In the genomic region with DNA sequence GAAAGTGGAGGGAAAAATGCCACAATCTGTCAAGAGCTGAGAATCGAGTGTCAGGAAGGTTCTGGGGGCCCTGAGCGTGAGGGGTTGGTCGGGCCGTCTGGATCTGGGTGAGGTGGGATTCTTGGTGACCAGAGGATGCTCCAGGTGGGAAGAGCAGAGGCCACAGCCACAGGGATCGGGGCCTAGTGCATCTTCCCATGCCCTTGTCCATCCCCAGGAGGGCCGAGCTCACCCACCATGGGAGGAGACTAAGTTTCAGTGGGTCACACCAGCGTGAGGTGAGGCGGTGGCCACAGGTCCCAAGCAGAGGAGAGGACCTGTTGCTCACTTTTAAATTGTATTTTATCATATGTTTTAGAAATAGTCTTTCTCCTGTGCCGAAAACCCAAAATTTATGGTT, we compare ENCODE assay signal across 16 cellular contexts.
DNase-seq lines count a peak whose midpoint lies in the region; ATAC-seq and TF ChIP-seq lines count a peak whose summit lies in the region.
"Had no signal": no experiment of that assay in that cellular context is flagged by ENCODE, and none has a peak within 500 bp of the region (broad histone marks: within the 10 kb centered on the region; RNA-seq: fewer than 3 reads in every experiment).

No MANE protein-coding gene starts in this region.

- no peaks in the 10 kb centered on the region for H3K4me1 Mint-ChIP-seq in activated CD8-positive, alpha-beta memory T cell treated with anti-CD3 and anti-CD28 coated beads, Interleukin-2, amount 10 ng/mL, durations not matched to agents 7 days and 5 days
- H3K4me1 Mint-ChIP-seq: CD14-positive monocyte; CD4-positive, alpha-beta memory T cell; H9 had no signal

- no peak overlapping the region for H3K4me3 ChIP-seq in WERI-Rb-1 (ENCODE audit: low read depth, low read length)
- H3K4me3 ChIP-seq: BLaER1 had no signal

- H3K27ac ChIP-seq in WERI-Rb-1, result no peak overlapping the region
- H3K27ac ChIP-seq: BLaER1 had no signal

- no peaks in the 10 kb centered on the region for H3K27me3 ChIP-seq in WERI-Rb-1 (ENCODE audit: insufficient read depth, low read depth, severe bottlenecking)
- H3K27me3 ChIP-seq: BLaER1 had no signal

- no peak for ATAC-seq in activated CD8-positive, alpha-beta memory T cell treated with anti-CD3 and anti-CD28 coated beads, Interleukin-2, amount 10 ng/mL, durations not matched to agents 7 days and 5 days
- ATAC-seq in HG02763 (IDR thresholded peaks at IDR 0.05; ENCODE audit: unreplicated experiment), result no peak

- CTCF ChIA-PET in activated CD8-positive, alpha-beta memory T cell treated with anti-CD3 and anti-CD28 coated beads, Interleukin-2, amount 10 ng/mL, durations not matched to agents 7 days and 5 days (lab: Charles Lee), result no interaction called here

- H3K9me3 Mint-ChIP-seq in activated CD8-positive, alpha-beta memory T cell treated with anti-CD3 and anti-CD28 coated beads, Interleukin-2, amount 10 ng/mL, durations not matched to agents 7 days and 5 days (ENCODE audit: low read depth), result no peaks in the 10 kb centered on the region
- H3K9me3 Mint-ChIP-seq: H9 had no signal

- no peak overlapping the region for H3K4me3 Mint-ChIP-seq in activated CD8-positive, alpha-beta memory T cell treated with anti-CD3 and anti-CD28 coated beads, Interleukin-2, amount 10 ng/mL, durations not matched to agents 7 days and 5 days
- H3K4me3 Mint-ChIP-seq: CD14-positive monocyte; CD4-positive, alpha-beta memory T cell; H9 had no signal

- H3K36me3 ChIP-seq in WERI-Rb-1, result no peaks in the 10 kb centered on the region
- H3K36me3 ChIP-seq: BLaER1 had no signal

- TF ChIP-seq CTCF in WERI-Rb-1 (IDR thresholded peaks at IDR 0.05; ENCODE audit: low read depth, low read length), result no peak

- no peak overlapping the region for H3K27ac Mint-ChIP-seq in activated CD8-positive, alpha-beta memory T cell treated with anti-CD3 and anti-CD28 coated beads, Interleukin-2, amount 10 ng/mL, durations not matched to agents 7 days and 5 days
- H3K27ac Mint-ChIP-seq: CD14-positive monocyte; CD4-positive, alpha-beta memory T cell; H9 had no signal

- no peaks in the 10 kb centered on the region for H3K36me3 Mint-ChIP-seq in activated CD8-positive, alpha-beta memory T cell treated with anti-CD3 and anti-CD28 coated beads, Interleukin-2, amount 10 ng/mL, durations not matched to agents 7 days and 5 days
- H3K36me3 Mint-ChIP-seq: CD14-positive monocyte; CD4-positive, alpha-beta memory T cell had no signal

- H3K27me3 Mint-ChIP-seq in activated CD8-positive, alpha-beta memory T cell treated with anti-CD3 and anti-CD28 coated beads, Interleukin-2, amount 10 ng/mL, durations not matched to agents 7 days and 5 days, result peaks cover 10% of the 10 kb centered on the region
- H3K27me3 Mint-ChIP-seq: CD4-positive, alpha-beta memory T cell had no signal

- no peaks in the 10 kb centered on the region for H3K9me3 ChIP-seq in WERI-Rb-1 (ENCODE audit: severe bottlenecking)
- H3K9me3 ChIP-seq: BLaER1 had no signal

- peak; percentile 26 for DNase-seq in activated CD8-positive, alpha-beta memory T cell treated with anti-CD3 and anti-CD28 coated beads, Interleukin-2, amount 10 ng/mL, durations not matched to agents 7 days and 5 days
- DNase-seq in activated CD8-positive, alpha-beta memory T cell treated with anti-CD3 and anti-CD28 coated beads, Interleukin-2, amount 50 U/mL, for 48 hours, result no peak
- DNase-seq in WERI-Rb-1 (peak; percentile 7), islet precursor cell (peak; percentile 27), NCI-H345 treated with DMSO at 0.1 percent for 48 hours (lab: John Stamatoyannopoulos, UW; ENCODE audit: unreplicated experiment) (no peak)
- DNase-seq in stimulated activated CD8-positive, alpha-beta memory T cell treated with anti-CD3 and anti-CD28 coated beads, Interleukin-4, amount 100 ng/mL, for 48 hours, result peak; percentile 13
- DNase-seq: 8988T; CD4-positive, alpha-beta memory T cell; DMS79 treated with DMSO at 0.1 percent for 48 hours; GF-D8; GOT3; IMR-90 had no signal

Comparison
In these comparisons a context has a peak if more than half of its experiments do, and no peak if none do; other contexts are left out.
1. DNase-seq: peak in activated CD8-positive, alpha-beta memory T cell treated with anti-CD3 and anti-CD28 coated beads, Interleukin-2, amount 10 ng/mL, durations not matched to agents 7 days and 5 days (single experiment), WERI-Rb-1 (single experiment), islet precursor cell (single experiment) and stimulated activated CD8-positive, alpha-beta memory T cell treated with anti-CD3 and anti-CD28 coated beads, Interleukin-4, amount 100 ng/mL, for 48 hours (single experiment); none in activated CD8-positive, alpha-beta memory T cell treated with anti-CD3 and anti-CD28 coated beads, Interleukin-2, amount 50 U/mL, for 48 hours (single experiment) and NCI-H345 treated with DMSO at 0.1 percent for 48 hours (single experiment).